34 cellular contexts compared by ENCODE assay signal in genomic region chr2:10665833-10666232, GRCh38.
"Had no signal": no experiment of that assay in that cellular context is flagged by ENCODE, and none has a peak within 500 bp of the region (broad histone marks: within the 10 kb centered on the region; RNA-seq: fewer than 3 reads in every experiment).

No MANE protein-coding gene starts in this region.

- H3K27ac ChIP-seq: brain microvascular endothelial cell, SJSA1 had no signal

- DNase-seq: activated CD4-positive, alpha-beta memory T cell treated with anti-CD3 and anti-CD28 coated beads, Interleukin-2, amount 10 ng/mL, durations not matched to agents 7 days and 5 days; activated CD4-positive, alpha-beta T cell treated with anti-CD3 and anti-CD28 coated beads for 36 hours; activated CD8-positive, alpha-beta memory T cell treated with anti-CD3 and anti-CD28 coated beads for 24 hours; activated CD8-positive, alpha-beta memory T cell treated with anti-CD3 and anti-CD28 coated beads, Interleukin-2, amount 10 ng/mL, durations not matched to agents 7 days and 5 days; activated CD8-positive, alpha-beta memory T cell treated with anti-CD3 and anti-CD28 coated beads, Interleukin-2, amount 50 U/mL, for 48 hours; activated effector memory CD4-positive, alpha-beta T cell treated with Interleukin-2 at 50 U/mL for 16 hours; activated naive CD4-positive, alpha-beta T cell treated with anti-CD3 and anti-CD28 coated beads, Interleukin-2, amount 50 U/mL, for 16 hours; activated naive CD8-positive, alpha-beta T cell treated with anti-CD3 and anti-CD28 coated beads for 36 hours; activated T-cell treated with anti-CD3 and anti-CD28 coated beads, Interleukin-2, amount 50 U/mL, for 48 hours; amniotic stem cell; aorta; brain microvascular endothelial cell; central memory CD4-positive, alpha-beta T cell; Kasumi-1; KG1; MG63; NCI-H1092; NCI-H1436 treated with DMSO at 0.1 percent for 48 hours; NCI-H1694 treated with DMSO at 0.1 percent for 48 hours; NCI-H2029; NCI-H345; NCI-H510A; NCI-H526; NCI-H748 treated with DMSO at 0.1 percent for 48 hours; NK-92 treated with Interleukin-12 subunit alpha and Interleukin-12 subunit beta, amount 100 ng/mL, for 24 hours; OCI-M1; Right ventricle myocardium superior; SK-N-SH; T-helper 1 cell; T-helper 2 cell; T-helper 9 cell had no signal

- H3K27me3 ChIP-seq: brain microvascular endothelial cell, MG63, SJSA1 had no signal

- ATAC-seq: activated CD4-positive, alpha-beta T cell treated with anti-CD3 and anti-CD28 coated beads for 36 hours; activated CD4-positive, CD25-positive, alpha-beta regulatory T cell treated with anti-CD3 and anti-CD28 coated beads, Interleukin-2, amount 50 U/mL, for 24 hours; activated CD8-positive, alpha-beta memory T cell treated with anti-CD3 and anti-CD28 coated beads, Interleukin-2, amount 10 ng/mL, durations not matched to agents 7 days and 5 days; WTC11 had no signal

- H3K4me3 ChIP-seq: MG63, SJSA1 had no signal
